18 cellular contexts compared by ENCODE assay signal in genomic region chr11:100338144-100338840, GRCh38.
DNase-seq lines count a peak whose midpoint lies in the region; ATAC-seq and TF ChIP-seq lines count a peak whose summit lies in the region.
"Had no signal": no experiment of that assay in that cellular context is flagged by ENCODE, and none has a peak within 500 bp of the region (broad histone marks: within the 10 kb centered on the region; RNA-seq: fewer than 3 reads in every experiment).

No MANE protein-coding gene starts in this region.

- H3K36me3 Mint-ChIP-seq in activated CD4-positive, alpha-beta T cell treated with anti-CD3 and anti-CD28 coated beads, Interleukin-2, amount 10 ng/mL, durations not matched to agents 24 days and 14 days (ENCODE audit: low read depth): no peaks in the 10 kb centered on the region
- H3K36me3 Mint-ChIP-seq: CD4-positive, alpha-beta memory T cell had no signal

- no peaks in the 10 kb centered on the region for H3K27me3 ChIP-seq in foreskin keratinocyte
- H3K27me3 ChIP-seq in neuron (ENCODE audit: insufficient read depth, low read length): peaks cover 2% of the 10 kb centered on the region
- H3K27me3 ChIP-seq in trophoblast cell (ENCODE audit: insufficient read depth, low read length): no peaks in the 10 kb centered on the region

- peaks cover 16% of the 10 kb centered on the region for H3K9me3 Mint-ChIP-seq in activated CD4-positive, alpha-beta T cell treated with anti-CD3 and anti-CD28 coated beads, Interleukin-2, amount 10 ng/mL, durations not matched to agents 24 days and 14 days

- H3K4me1 Mint-ChIP-seq in activated CD4-positive, alpha-beta T cell treated with anti-CD3 and anti-CD28 coated beads, Interleukin-2, amount 10 ng/mL, durations not matched to agents 24 days and 14 days: no peaks in the 10 kb centered on the region
- H3K4me1 Mint-ChIP-seq: CD4-positive, alpha-beta memory T cell had no signal

- H3K9ac ChIP-seq in trophoblast cell (ENCODE audit: low read length): no peak overlapping the region

- no peak overlapping the region for H4K91ac ChIP-seq in trophoblast cell (ENCODE audit: low read depth, low read length)

- no peak overlapping the region for H2BK12ac ChIP-seq in trophoblast cell (ENCODE audit: low read length)

- H4K12ac ChIP-seq in trophoblast cell (ENCODE audit: low read depth, low read length): no peak overlapping the region

- H2BK120ac ChIP-seq in trophoblast cell (ENCODE audit: insufficient read depth, low read length, poor library complexity): no peak overlapping the region

- DNase-seq in Right ventricle myocardium inferior (ENCODE audit: missing footprints) (peak; percentile 37), cardiac septum (ENCODE audit: low spot score) (no peak), foreskin keratinocyte (peak; percentile 44 to 72), trophoblast cell (no peak)
- DNase-seq in activated CD4-positive, alpha-beta T cell treated with anti-CD3 and anti-CD28 coated beads, Interleukin-2, amount 10 ng/mL, durations not matched to agents 24 days and 14 days: no peak
- DNase-seq in stimulated activated CD4-positive, alpha-beta T cell treated with anti-CD3 and anti-CD28 coated beads, Interleukin-4, amount 100 ng/mL, for 24 hours: no peak
- DNase-seq: 8988T, C1 segment of cervical spinal cord, Calu3, COR-L47, DMS53, DMS79 treated with DMSO at 0.1 percent for 48 hours, GF-D8, GOT3, HFFc6 had no signal

- no peak overlapping the region for H4K8ac ChIP-seq in trophoblast cell (ENCODE audit: low read depth, low read length)

- H3K79me1 ChIP-seq in trophoblast cell (ENCODE audit: low read length): no peaks in the 10 kb centered on the region

- H3K18ac ChIP-seq in trophoblast cell (ENCODE audit: low read length): no peak overlapping the region

- H3K79me2 ChIP-seq in trophoblast cell (ENCODE audit: control insufficient read depth, insufficient read depth, low read length, poor library complexity): no peaks in the 10 kb centered on the region

- H3K23ac ChIP-seq in trophoblast cell (ENCODE audit: low read length): no peak overlapping the region

- no peak overlapping the region for H3K27ac ChIP-seq in foreskin keratinocyte
- H3K27ac ChIP-seq in trophoblast cell (ENCODE audit: low read depth, low read length): no peak overlapping the region

- H3K4me2 ChIP-seq in trophoblast cell (ENCODE audit: low read length): no peak overlapping the region

- H3K9me3 ChIP-seq in neuron (ENCODE audit: low read length): peaks cover 2% of the 10 kb centered on the region
- no peaks in the 10 kb centered on the region for H3K9me3 ChIP-seq in trophoblast cell (ENCODE audit: insufficient read depth, low read depth, low read length)
- H3K9me3 ChIP-seq: HAP-1 had no signal

- no peak overlapping the region for H3K4ac ChIP-seq in trophoblast cell (ENCODE audit: low read depth, low read length)

- H2AK5ac ChIP-seq in trophoblast cell (ENCODE audit: low read length): no peak overlapping the region

- no peaks in the 10 kb centered on the region for H3K27me3 Mint-ChIP-seq in activated CD4-positive, alpha-beta T cell treated with anti-CD3 and anti-CD28 coated beads, Interleukin-2, amount 10 ng/mL, durations not matched to agents 24 days and 14 days
- H3K27me3 Mint-ChIP-seq: CD4-positive, alpha-beta memory T cell had no signal

- no peak overlapping the region for H2BK5ac ChIP-seq in trophoblast cell (ENCODE audit: low read depth, low read length, poor library complexity)

- H3K4me1 ChIP-seq in foreskin keratinocyte: peaks cover 9% of the 10 kb centered on the region
- peaks cover 17% of the 10 kb centered on the region for H3K4me1 ChIP-seq in neuron (ENCODE audit: insufficient read depth, low read length)
- H3K4me1 ChIP-seq in trophoblast cell (ENCODE audit: control insufficient read depth in 1 of 2, insufficient read depth in 2 of 2, low read length in 2 of 2): no peaks in the 10 kb centered on the region
- H3K4me1 ChIP-seq: HAP-1 had no signal

- no peak overlapping the region for H3K4me3 Mint-ChIP-seq in activated CD4-positive, alpha-beta T cell treated with anti-CD3 and anti-CD28 coated beads, Interleukin-2, amount 10 ng/mL, durations not matched to agents 24 days and 14 days
- H3K4me3 Mint-ChIP-seq: CD4-positive, alpha-beta memory T cell; HFFc6 had no signal

- no peak overlapping the region for H3K27ac Mint-ChIP-seq in activated CD4-positive, alpha-beta T cell treated with anti-CD3 and anti-CD28 coated beads, Interleukin-2, amount 10 ng/mL, durations not matched to agents 24 days and 14 days
- H3K27ac Mint-ChIP-seq: CD4-positive, alpha-beta memory T cell; HFFc6 had no signal

- H3K4me3 ChIP-seq in neuron (ENCODE audit: low read length) (no peak overlapping the region), trophoblast cell (ENCODE audit: low read depth, low read length) (no peak overlapping the region)
- H3K4me3 ChIP-seq: HAP-1 had no signal

- peak overlapping the region; percentile 26 for H2AFZ ChIP-seq in neuron (ENCODE audit: low read depth, low read length)
- H2AFZ ChIP-seq in trophoblast cell (ENCODE audit: insufficient read depth, low read length, poor library complexity): no peak overlapping the region

- H3K14ac ChIP-seq in trophoblast cell (ENCODE audit: low read length): no peak overlapping the region

- intact Hi-C loops in Right ventricle myocardium inferior (cut with DNase I) (no loop called here), cardiac septum (cut with DNase I) (no loop called here)
- intact Hi-C loops in activated CD4-positive, alpha-beta T cell treated with anti-CD3 and anti-CD28 coated beads, Interleukin-2, amount 10 ng/mL, durations not matched to agents 24 days and 14 days (cut with micrococcal nuclease): no loop called here

- no peak for TF ChIP-seq CTCF in foreskin keratinocyte (conservative IDR thresholded peaks at IDR 0.05)

- ATAC-seq in Right ventricle myocardium inferior (no peak), foreskin keratinocyte (peak; percentile 78)

- WGBS in trophoblast cell (ENCODE audit: extremely low coverage, insufficient coverage, insufficient read length): no CpG with 5 or more reads among the region's 6 CpGs

- H3K36me3 ChIP-seq in neuron (ENCODE audit: insufficient read depth, low read length) (no peaks in the 10 kb centered on the region), trophoblast cell (ENCODE audit: control insufficient read depth in 1 of 2, insufficient read depth in 2 of 2, low read length in 2 of 2) (no peaks in the 10 kb centered on the region)
- H3K36me3 ChIP-seq: HAP-1 had no signal

Comparison
In these comparisons a context has a peak if more than half of its experiments do, and no peak if none do; other contexts are left out.
1. DNase-seq: peak in Right ventricle myocardium inferior (single experiment) and foreskin keratinocyte (2 of 2); none in cardiac septum (single experiment), trophoblast cell (0 of 2), activated CD4-positive, alpha-beta T cell treated with anti-CD3 and anti-CD28 coated beads, Interleukin-2, amount 10 ng/mL, durations not matched to agents 24 days and 14 days (single experiment) and stimulated activated CD4-positive, alpha-beta T cell treated with anti-CD3 and anti-CD28 coated beads, Interleukin-4, amount 100 ng/mL, for 24 hours (single experiment).